In the genomic region with DNA sequence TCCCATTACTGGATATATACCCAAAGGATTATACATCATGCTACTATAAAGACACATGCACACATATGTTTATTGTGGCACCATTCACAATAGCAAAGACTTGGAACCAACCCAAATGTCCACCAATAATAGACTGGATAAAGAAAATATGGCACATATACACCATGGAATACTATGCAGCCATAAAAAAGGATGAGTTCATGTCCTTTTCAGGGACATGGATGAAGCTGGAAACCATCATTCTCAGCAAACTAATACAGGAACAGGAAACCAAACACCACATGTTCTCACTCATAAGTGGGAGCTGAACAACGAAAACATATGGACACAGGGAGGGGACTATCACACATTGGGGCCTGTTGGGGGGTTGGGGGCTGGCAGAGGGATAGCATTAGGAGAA, we compare ENCODE assay signal across 11 cellular contexts. TPM values are rescaled to one million over a fixed set of nuclear protein-coding genes. Genes with fewer than 3 reads are reported as not detected.
"Had no signal": no experiment of that assay in that cellular context is flagged by ENCODE, and none has a peak within 500 bp of the region (broad histone marks: within the 10 kb centered on the region; RNA-seq: fewer than 3 reads in every experiment).

No MANE protein-coding gene starts in this region.

RNA-seq across cellular contexts. Expression of a gene that starts 27.7 kb away (rescaled TPM):
- total RNA-seq: temporal lobe had no signal

RNA-seq across cellular contexts. Expression of a gene that starts 47.7 kb away (rescaled TPM):
- total RNA-seq: subcutaneous adipose tissue, suprapubic skin, temporal lobe, thoracic aorta, thyroid gland, tibial nerve, transverse colon, upper lobe of right lung, ureter, urinary bladder, vagina had no signal
- polyA plus RNA-seq: urinary bladder had no signal
